Comparison of ENCODE assay signal across 16 cellular contexts in the genomic region with DNA sequence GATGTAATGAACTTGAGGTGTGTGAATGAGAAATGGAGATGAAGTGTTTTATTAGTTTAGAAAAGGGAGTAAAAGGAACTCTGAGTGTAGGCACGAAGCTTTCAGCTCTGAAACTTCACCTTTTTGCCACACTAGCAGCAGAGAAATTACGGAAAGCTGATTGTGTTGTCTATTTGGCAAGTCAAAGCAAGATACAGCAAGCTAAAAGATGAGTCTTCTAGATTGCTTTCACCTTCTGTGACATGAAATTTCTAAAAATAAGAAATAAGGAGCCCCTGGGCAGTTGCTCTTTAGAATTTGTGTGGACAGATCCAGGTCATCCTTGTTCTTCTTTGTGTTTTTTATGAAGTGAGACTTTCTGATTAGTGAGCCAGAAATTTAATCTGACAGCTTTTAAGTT.
DNase-seq lines count a peak whose midpoint lies in the region; ATAC-seq and TF ChIP-seq lines count a peak whose summit lies in the region.
"Had no signal": no experiment of that assay in that cellular context is flagged by ENCODE, and none has a peak within 500 bp of the region (broad histone marks: within the 10 kb centered on the region; RNA-seq: fewer than 3 reads in every experiment).

No MANE protein-coding gene starts in this region.

- ATAC-seq in RWPE2 (ENCODE audit: low read depth), result no peak

- H3K9me3 ChIP-seq in GM23248 (ENCODE audit: low read depth) (no peaks in the 10 kb centered on the region), RWPE2 (ENCODE audit: severe bottlenecking) (no peaks in the 10 kb centered on the region)
- H3K9me3 ChIP-seq: heart right ventricle had no signal

- WGBS in GM23248 (ENCODE audit: low coverage in 1 of 2, low lambda C conversion rate in 2 of 2, missing lambda C conversion rate in 2 of 2), 2 experiments, result 12 to 17% methylated on average over 2 of the region's 2 CpGs

- no peak overlapping the region for H2AFZ ChIP-seq in GM23248

- H3K27ac Mint-ChIP-seq in osteocyte (ENCODE audit: unreplicated experiment), result peak overlapping the region; percentile 35
- H3K27ac Mint-ChIP-seq: activated CD4-positive, alpha-beta T cell treated with anti-CD3 and anti-CD28 coated beads, Interleukin-2, amount 10 ng/mL, durations not matched to agents 24 days and 14 days; activated T-helper 17 cell treated with anti-CD3 and anti-CD28 coated beads, Interleukin-2, amount 50 U/mL, for 72 hours had no signal

- DNase-seq in GM23248 (no peak), RWPE2 (ENCODE audit: low spot score) (no peak), epithelial cell of prostate (ENCODE audit: low read depth, low spot score) (no peak), osteocyte (ENCODE audit: extremely low spot score, unreplicated experiment) (no peak), G401 (ENCODE audit: low spot score) (no peak), NCI-H774 (lab: John Stamatoyannopoulos, UW) (no peak), ecto neural progenitor cell (ENCODE audit: low spot score) (no peak), RKO (ENCODE audit: low spot score) (no peak)
- DNase-seq: activated CD4-positive, alpha-beta T cell treated with anti-CD3 and anti-CD28 coated beads, Interleukin-2, amount 10 ng/mL, durations not matched to agents 24 days and 14 days; caudate nucleus; CD4-positive, alpha-beta memory T cell; DMS53; effector CD4-positive, alpha-beta T cell; heart right ventricle; NCI-H187 had no signal

- H3K4me3 ChIP-seq in GM23248, result no peak overlapping the region
- H3K4me3 ChIP-seq in RWPE2 (ENCODE audit: severe bottlenecking), result no peak overlapping the region
- H3K4me3 ChIP-seq: heart right ventricle had no signal

- peaks cover 25% of the 10 kb centered on the region; the same call in 1 of the 2 replicates for H4K20me1 ChIP-seq in GM23248 (ENCODE audit: insufficient read depth)

- H3F3A ChIP-seq in GM23248 (ENCODE audit: insufficient read depth), result peaks cover 54% of the 10 kb centered on the region

- no peaks in the 10 kb centered on the region for H3K9me2 ChIP-seq in GM23248 (ENCODE audit: insufficient read depth)

- no peak overlapping the region for H3K9ac ChIP-seq in GM23248

- TF ChIP-seq CTCF in RWPE2 (IDR thresholded peaks at IDR 0.05; ENCODE audit: poor library complexity, severe bottlenecking), result no peak
- TF ChIP-seq CTCF in osteocyte (IDR thresholded peaks at IDR 0.05), result no peak

- H3K4me3 Mint-ChIP-seq in osteocyte (ENCODE audit: unreplicated experiment), result no peak overlapping the region
- H3K4me3 Mint-ChIP-seq: activated CD4-positive, alpha-beta T cell treated with anti-CD3 and anti-CD28 coated beads, Interleukin-2, amount 10 ng/mL, durations not matched to agents 24 days and 14 days; activated T-helper 17 cell treated with anti-CD3 and anti-CD28 coated beads, Interleukin-2, amount 50 U/mL, for 72 hours; CD4-positive, alpha-beta memory T cell had no signal

- peaks cover 9% of the 10 kb centered on the region for H3K36me3 Mint-ChIP-seq in osteocyte (ENCODE audit: unreplicated experiment)

- H3K27ac ChIP-seq in GM23248, result peak overlapping the region; percentile 51
- peak overlapping the region; percentile 35 for H3K27ac ChIP-seq in RWPE2 (ENCODE audit: poor library complexity, severe bottlenecking)
- H3K27ac ChIP-seq in epithelial cell of prostate, result peak overlapping the region; percentile 21

- H3K9me3 Mint-ChIP-seq in osteocyte (ENCODE audit: unreplicated experiment), result no peaks in the 10 kb centered on the region
- H3K9me3 Mint-ChIP-seq: activated T-helper 17 cell treated with anti-CD3 and anti-CD28 coated beads, Interleukin-2, amount 50 U/mL, for 72 hours had no signal

- H3K4me1 Mint-ChIP-seq in osteocyte (ENCODE audit: unreplicated experiment), result peaks cover 55% of the 10 kb centered on the region
- H3K4me1 Mint-ChIP-seq: activated T-helper 17 cell treated with anti-CD3 and anti-CD28 coated beads, Interleukin-2, amount 50 U/mL, for 72 hours had no signal

- H3K4me1 ChIP-seq in GM23248 (ENCODE audit: insufficient read depth) (peaks cover 23% of the 10 kb centered on the region), RWPE2 (ENCODE audit: insufficient read depth, poor library complexity, severe bottlenecking) (peaks cover 26% of the 10 kb centered on the region)

- in situ Hi-C loops in GM23248 (cut with MboI) (no loop called here), G401 (cut with HindIII; ENCODE audit: low sequenced_read_pairs) (no loop called here)

- H3K27me3 ChIP-seq in GM23248 (replicated peaks; ENCODE audit: insufficient read depth), result no peaks in the 10 kb centered on the region
- H3K27me3 ChIP-seq in RWPE2 (ENCODE audit: insufficient read depth, poor library complexity, severe bottlenecking), result no peaks in the 10 kb centered on the region
- H3K27me3 ChIP-seq: heart right ventricle had no signal

- H3K36me3 ChIP-seq in GM23248 (ENCODE audit: low read depth) (no peaks in the 10 kb centered on the region; the same call in 1 of the 2 replicates), RWPE2 (ENCODE audit: low read depth) (peaks cover 15% of the 10 kb centered on the region)

- no peak overlapping the region for H3K4me2 ChIP-seq in GM23248 (ENCODE audit: unreplicated experiment)

- H3K27me3 Mint-ChIP-seq in osteocyte (ENCODE audit: unreplicated experiment), result no peaks in the 10 kb centered on the region
- H3K27me3 Mint-ChIP-seq: activated CD4-positive, alpha-beta T cell treated with anti-CD3 and anti-CD28 coated beads, Interleukin-2, amount 10 ng/mL, durations not matched to agents 24 days and 14 days; activated T-helper 17 cell treated with anti-CD3 and anti-CD28 coated beads, Interleukin-2, amount 50 U/mL, for 72 hours; CD4-positive, alpha-beta memory T cell had no signal

- peaks cover 100% of the 10 kb centered on the region for H3K79me2 ChIP-seq in GM23248 (ENCODE audit: insufficient read depth)
